In genomic region chr5:8993031-8993430, GRCh38 we compare ENCODE assay signal across 1 cellular context.
TF ChIP-seq lines count a peak whose summit lies in the region.

No MANE protein-coding gene starts in this region.

TF ChIP-seq in SK-N-SH, 30 proteins besides CTCF, POLR2A, EP300 and RAD21 (continued from another document):
- TF ChIP-seq TEAD4 (IDR thresholded peaks at IDR 0.05; ENCODE audit: borderline replicate concordance, insufficient read depth) (no peak), EZH2phosphoT487 (IDR thresholded peaks at IDR 0.05; ENCODE audit: borderline replicate concordance, low read depth) (no peak)
